ENCODE assay signal across 3 cellular contexts in the genomic region with DNA sequence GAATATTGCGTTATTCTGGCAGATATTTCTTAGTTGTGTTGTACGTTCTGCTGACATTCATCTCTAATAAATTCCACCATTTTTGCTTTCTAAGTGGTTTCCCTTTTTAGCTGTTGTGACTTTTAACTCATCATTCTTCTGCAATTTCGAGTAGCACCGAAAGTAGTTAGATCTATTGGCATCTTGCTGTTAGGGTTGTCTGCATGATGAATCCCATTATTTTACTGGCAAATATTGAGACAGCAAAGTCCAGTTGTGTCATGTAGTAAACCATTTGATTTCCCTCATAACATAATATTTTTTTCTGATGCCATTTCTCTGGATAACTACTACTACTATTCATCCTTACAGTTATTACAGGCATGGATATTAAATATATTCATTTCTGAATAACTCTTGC.
"Had no signal": no experiment of that assay in that cellular context is flagged by ENCODE, and none has a peak within 500 bp of the region (broad histone marks: within the 10 kb centered on the region; RNA-seq: fewer than 3 reads in every experiment).

No MANE protein-coding gene starts in this region.

- H3K4me3 ChIP-seq: GM12878 had no signal

- ATAC-seq: GM12878 had no signal

- DNase-seq: GDM1, GF-D8 had no signal
